14 cellular contexts compared by ENCODE assay signal in genomic region chr7:52168085-52168484, GRCh38.
A peak's percentile ranks its signal among the peaks of the same experiment; 100 is the strongest.
DNase-seq lines count a peak whose midpoint lies in the region; ATAC-seq and TF ChIP-seq lines count a peak whose summit lies in the region.
"Had no signal": no experiment of that assay in that cellular context is flagged by ENCODE, and none has a peak within 500 bp of the region (broad histone marks: within the 10 kb centered on the region; RNA-seq: fewer than 3 reads in every experiment).

No MANE protein-coding gene starts in this region.

- H3K27me3 Mint-ChIP-seq in WTC11 (ENCODE audit: low read depth) = no peaks in the 10 kb centered on the region
- H3K27me3 Mint-ChIP-seq: CD4-positive, alpha-beta T cell had no signal

- H3K4me3 ChIP-seq in DOHH2 (ENCODE audit: low read length) (no peak overlapping the region), mesendoderm (ENCODE audit: low read length) (no peak overlapping the region)
- H3K4me3 ChIP-seq in Jurkat, Clone E6-1 (ENCODE audit: low read length) = no peak overlapping the region
- H3K4me3 ChIP-seq: pancreas had no signal

- no peak overlapping the region for H4K8ac ChIP-seq in mesendoderm (ENCODE audit: low read depth, low read length)

- no peak overlapping the region for H2BK15ac ChIP-seq in mesendoderm (replicated peaks; ENCODE audit: low read depth)

- H3K27ac ChIP-seq in DOHH2 (ENCODE audit: low read depth, low read length) = no peak overlapping the region
- H3K27ac ChIP-seq in mesendoderm (ENCODE audit: low read depth, low read length) = no peak overlapping the region
- H3K27ac ChIP-seq: pancreas had no signal

- DNase-seq in Jurkat, Clone E6-1 (ENCODE audit: low read depth, low spot score) = peak; percentile 7
- peak; percentile 50 for DNase-seq in WTC11 (ENCODE audit: low spot score)
- peak; percentile 59 for DNase-seq in mesendoderm
- DNase-seq in effector CD4-positive, alpha-beta T cell = no peak
- DNase-seq in left ventricle myocardium superior = no peak
- DNase-seq: CD4-positive, alpha-beta T cell; NCI-H446 treated with DMSO at 0.1 percent for 48 hours; pancreas; stimulated activated naive CD4-positive, alpha-beta T cell had no signal

- H3K36me3 Mint-ChIP-seq in WTC11 = no peaks in the 10 kb centered on the region
- H3K36me3 Mint-ChIP-seq: brain had no signal

- no peak overlapping the region for H2BK120ac ChIP-seq in mesendoderm (ENCODE audit: low read depth, low read length)

- H3K79me1 ChIP-seq in mesendoderm (ENCODE audit: low read length) = no peaks in the 10 kb centered on the region

- CTCF ChIA-PET in WTC11 (lab: Charles Lee) = interaction anchor here (0.6 to 1.3 kb wide), 5 partner anchors 11 to 437 kb away, joined by 3 to 4 read pairs (median 3); no protein-coding TSS in a partner anchor

- no peak overlapping the region for H2AK5ac ChIP-seq in mesendoderm (ENCODE audit: low read length)

- H3K9me2 ChIP-seq in DOHH2 (replicated peaks; ENCODE audit: control insufficient read depth, low read length) = no peaks in the 10 kb centered on the region

- no CpG with 5 or more reads among the region's 3 CpGs for WGBS in mesendoderm (ENCODE audit: extremely low coverage, insufficient coverage, low lambda C conversion rate)

- no peaks in the 10 kb centered on the region for H3K27me3 ChIP-seq in DOHH2 (ENCODE audit: control insufficient read depth, low read length)
- no peaks in the 10 kb centered on the region for H3K27me3 ChIP-seq in mesendoderm (ENCODE audit: insufficient read depth, low read length, poor library complexity)
- H3K27me3 ChIP-seq: pancreas had no signal

- no peaks in the 10 kb centered on the region for H3K9me3 Mint-ChIP-seq in WTC11
- H3K9me3 Mint-ChIP-seq: brain had no signal

- POLR2A ChIA-PET in WTC11 (lab: Charles Lee) = no interaction called here

- TF ChIP-seq CTCF in DOHH2 (IDR thresholded peaks at IDR 0.05; ENCODE audit: low read depth, low read length, poor library complexity, severe bottlenecking) = peak; percentile 65
- peak; percentile 45 for TF ChIP-seq CTCF in WTC11 (IDR thresholded peaks at IDR 0.05)

- intact Hi-C loops in left ventricle myocardium superior (cut with micrococcal nuclease) = no loop called here

- ATAC-seq in WTC11 (peak; percentile 73), HG02884 (IDR thresholded peaks at IDR 0.05; ENCODE audit: unreplicated experiment) (no peak), GM19467 (IDR thresholded peaks at IDR 0.05; ENCODE audit: unreplicated experiment) (no peak), left ventricle myocardium superior (no peak)
- ATAC-seq: pancreas had no signal

- no peaks in the 10 kb centered on the region for H3K9me3 ChIP-seq in DOHH2 (ENCODE audit: control insufficient read depth, insufficient read depth, low read length)
- H3K9me3 ChIP-seq: pancreas had no signal

- H2BK5ac ChIP-seq in mesendoderm (ENCODE audit: low read length) = no peak overlapping the region

- H3K4ac ChIP-seq in mesendoderm (ENCODE audit: low read depth, low read length) = no peak overlapping the region

- H3K23ac ChIP-seq in mesendoderm (ENCODE audit: low read length) = no peak overlapping the region

- H3K4me3 Mint-ChIP-seq in WTC11 = no peak overlapping the region
- H3K4me3 Mint-ChIP-seq: activated T-helper 1 cell treated with anti-CD3 and anti-CD28 coated beads, Interleukin-12 subunit alpha, Interleukin-12 subunit beta, Interleukin-2, Interleukin-4 antibody, amounts not matched to agents 30 ng/mL and 10 ng/mL and 1 ng/mL, durations not matched to agents 14 hours and 24 hours and 36 hours; brain; CD4-positive, alpha-beta T cell had no signal

- H3K4me2 ChIP-seq in DOHH2 (ENCODE audit: low read length) (no peak overlapping the region), mesendoderm (ENCODE audit: low read length) (no peak overlapping the region)

- H3K79me2 ChIP-seq in DOHH2 (ENCODE audit: control insufficient read depth, low read length) (no peaks in the 10 kb centered on the region), mesendoderm (ENCODE audit: control insufficient read depth, insufficient read depth, low read length) (no peaks in the 10 kb centered on the region)

- H3K18ac ChIP-seq in mesendoderm (ENCODE audit: low read length) = no peak overlapping the region

- no peak overlapping the region for H4K5ac ChIP-seq in mesendoderm (ENCODE audit: low read length)

- no peak overlapping the region for H3K27ac Mint-ChIP-seq in WTC11
- H3K27ac Mint-ChIP-seq: activated T-helper 1 cell treated with anti-CD3 and anti-CD28 coated beads, Interleukin-12 subunit alpha, Interleukin-12 subunit beta, Interleukin-2, Interleukin-4 antibody, amounts not matched to agents 30 ng/mL and 10 ng/mL and 1 ng/mL, durations not matched to agents 14 hours and 24 hours and 36 hours; brain; CD4-positive, alpha-beta T cell had no signal

- no peaks in the 10 kb centered on the region for H3K4me1 ChIP-seq in DOHH2 (ENCODE audit: control insufficient read depth, low read length)
- H3K4me1 ChIP-seq in mesendoderm (ENCODE audit: control insufficient read depth, low read depth, low read length) = no peaks in the 10 kb centered on the region
- H3K4me1 ChIP-seq: pancreas had no signal

- no peak overlapping the region for H3K56ac ChIP-seq in mesendoderm (ENCODE audit: low read length)

- peaks cover 23% of the 10 kb centered on the region for H3K4me1 Mint-ChIP-seq in WTC11

- H3K9ac ChIP-seq in mesendoderm (ENCODE audit: low read length) = no peak overlapping the region

- no peaks in the 10 kb centered on the region for H3F3A ChIP-seq in DOHH2 (ENCODE audit: control insufficient read depth, insufficient read depth)

- H3K36me3 ChIP-seq in DOHH2 (ENCODE audit: control insufficient read depth, low read length) (no peaks in the 10 kb centered on the region), mesendoderm (ENCODE audit: control insufficient read depth, insufficient read depth, low read length) (no peaks in the 10 kb centered on the region)
- H3K36me3 ChIP-seq: pancreas had no signal

- H4K20me1 ChIP-seq in DOHH2 (ENCODE audit: control insufficient read depth, insufficient read depth, low read depth, low read length) = no peaks in the 10 kb centered on the region

TF ChIP-seq in WTC11, 78 proteins besides CTCF, POLR2A, EP300 and RAD21:
- TF ChIP-seq ATF2 (CRISPR knock-in tag; IDR thresholded peaks at IDR 0.05; ENCODE audit: borderline replicate concordance, low read depth) (no peak), TEAD4 (CRISPR knock-in tag; IDR thresholded peaks at IDR 0.05) (no peak), AFF4 (CRISPR knock-in tag; IDR thresholded peaks at IDR 0.05; ENCODE audit: borderline replicate concordance) (no peak), ZNF232 (CRISPR knock-in tag; IDR thresholded peaks at IDR 0.05) (no peak), CDX4 (CRISPR knock-in tag; IDR thresholded peaks at IDR 0.05; ENCODE audit: borderline replicate concordance) (no peak)

Comparison
In these comparisons a context has a peak if more than half of its experiments do, and no peak if none do; other contexts are left out.
1. DNase-seq: peak in Jurkat, Clone E6-1 (single experiment), WTC11 (single experiment) and mesendoderm (single experiment); none in effector CD4-positive, alpha-beta T cell (single experiment) and left ventricle myocardium superior (single experiment).